20 cellular contexts compared by ENCODE assay signal in the genomic region with DNA sequence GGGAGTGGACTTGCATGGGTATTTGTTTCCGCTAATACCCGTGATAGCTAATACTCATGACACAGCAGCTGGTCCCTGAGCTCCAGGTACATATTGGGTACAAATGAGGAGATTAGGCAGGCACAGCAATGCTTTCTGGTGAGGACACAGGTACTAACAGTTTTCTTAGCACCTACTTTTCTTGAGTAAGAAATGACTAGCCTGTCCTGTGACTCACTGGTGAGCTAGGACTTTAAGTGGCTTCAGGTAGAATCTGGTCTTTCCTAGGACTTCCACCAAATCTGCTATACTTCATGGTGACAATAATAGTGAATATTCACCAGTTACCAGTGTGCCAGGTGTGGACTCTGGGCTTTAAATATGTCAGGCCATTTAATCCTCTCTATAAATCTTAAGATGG.
"Had no signal": no experiment of that assay in that cellular context is flagged by ENCODE, and none has a peak within 500 bp of the region (broad histone marks: within the 10 kb centered on the region; RNA-seq: fewer than 3 reads in every experiment).

No MANE protein-coding gene starts in this region.

- H3K27ac ChIP-seq: gastrocnemius medialis, heart left ventricle, suprapubic skin had no signal

- H3K9me3 Mint-ChIP-seq: activated CD4-positive, alpha-beta memory T cell treated with anti-CD3 and anti-CD28 coated beads, Interleukin-2, amount 10 ng/mL, durations not matched to agents 7 days and 5 days; activated naive CD8-positive, alpha-beta T cell treated with anti-CD3 and anti-CD28 coated beads, Interleukin-2, amount 10 ng/mL, durations not matched to agents 7 days and 5 days; activated T-helper 17 cell treated with anti-CD3 and anti-CD28 coated beads, Interleukin-2, amount 50 U/mL, for 72 hours had no signal

- H3K27me3 ChIP-seq: gastrocnemius medialis, heart left ventricle, suprapubic skin had no signal

- H3K27ac Mint-ChIP-seq: activated CD4-positive, alpha-beta memory T cell treated with anti-CD3 and anti-CD28 coated beads, Interleukin-2, amount 10 ng/mL, durations not matched to agents 7 days and 5 days; activated naive CD8-positive, alpha-beta T cell treated with anti-CD3 and anti-CD28 coated beads, Interleukin-2, amount 10 ng/mL, durations not matched to agents 7 days and 5 days; activated T-helper 17 cell treated with anti-CD3 and anti-CD28 coated beads, Interleukin-2, amount 50 U/mL, for 72 hours; immature natural killer cell; stimulated activated naive CD8-positive, alpha-beta T cell treated with anti-CD3 and anti-CD28 coated beads, Interleukin-15, Interleukin-2, amounts not matched to agents 100 ng/mL and 50 ng/mL, for 24 hours had no signal

- H3K36me3 Mint-ChIP-seq: activated naive CD8-positive, alpha-beta T cell treated with anti-CD3 and anti-CD28 coated beads, Interleukin-2, amount 10 ng/mL, durations not matched to agents 7 days and 5 days; immature natural killer cell had no signal

- DNase-seq: activated CD4-positive, alpha-beta memory T cell treated with anti-CD3 and anti-CD28 coated beads, Interleukin-2, amount 10 ng/mL, durations not matched to agents 7 days and 5 days; activated CD4-positive, alpha-beta T cell treated with anti-CD3 and anti-CD28 coated beads for 48 hours; activated CD4-positive, CD25-positive, alpha-beta regulatory T cell; activated naive CD4-positive, alpha-beta T cell treated with Interleukin-2 at 50 U/mL for 16 hours; activated naive CD8-positive, alpha-beta T cell treated with anti-CD3 and anti-CD28 coated beads, Interleukin-2, amount 10 ng/mL, durations not matched to agents 7 days and 5 days; activated T-cell treated with anti-CD3 and anti-CD28 coated beads, Interleukin-2, amount 50 U/mL, for 1 hour; amygdala; central memory CD4-positive, alpha-beta T cell; gastrocnemius medialis; heart left ventricle; immature natural killer cell; stimulated activated CD4-positive, alpha-beta T cell treated with anti-CD3 and anti-CD28 coated beads, Interleukin-12 subunit alpha, Interleukin-12 subunit beta, amount 100 ng/mL, for 4 hours; stimulated activated CD4-positive, alpha-beta T cell treated with anti-CD3 and anti-CD28 coated beads, Interleukin-1b, Interleukin-23, amount 100 ng/mL, for 48 hours; T-helper 1 cell; T-helper 9 cell had no signal

- H3K36me3 ChIP-seq: gastrocnemius medialis, heart left ventricle, suprapubic skin had no signal

- H3K4me1 Mint-ChIP-seq: activated CD4-positive, alpha-beta memory T cell treated with anti-CD3 and anti-CD28 coated beads, Interleukin-2, amount 10 ng/mL, durations not matched to agents 7 days and 5 days; activated naive CD8-positive, alpha-beta T cell treated with anti-CD3 and anti-CD28 coated beads, Interleukin-2, amount 10 ng/mL, durations not matched to agents 7 days and 5 days; activated T-helper 17 cell treated with anti-CD3 and anti-CD28 coated beads, Interleukin-2, amount 50 U/mL, for 72 hours; immature natural killer cell had no signal

- H3K9me3 ChIP-seq: gastrocnemius medialis had no signal

- H3K4me3 Mint-ChIP-seq: activated CD4-positive, alpha-beta memory T cell treated with anti-CD3 and anti-CD28 coated beads, Interleukin-2, amount 10 ng/mL, durations not matched to agents 7 days and 5 days; activated naive CD8-positive, alpha-beta T cell treated with anti-CD3 and anti-CD28 coated beads, Interleukin-2, amount 10 ng/mL, durations not matched to agents 7 days and 5 days; activated T-helper 17 cell treated with anti-CD3 and anti-CD28 coated beads, Interleukin-2, amount 50 U/mL, for 72 hours; immature natural killer cell; nephron; stimulated activated naive CD8-positive, alpha-beta T cell treated with anti-CD3 and anti-CD28 coated beads, Interleukin-15, Interleukin-2, amounts not matched to agents 100 ng/mL and 50 ng/mL, for 24 hours had no signal

- H3K4me1 ChIP-seq: suprapubic skin had no signal

- H3K4me3 ChIP-seq: gastrocnemius medialis, heart left ventricle, suprapubic skin had no signal

- ATAC-seq: activated T-helper 17 cell treated with anti-CD3 and anti-CD28 coated beads, Interleukin-2, amount 50 U/mL, for 72 hours; SK-N-SH treated with all-trans-retinoic acid at 6 μM for 48 hours had no signal
